ENCODE assay signal across 12 cellular contexts in the genomic region with DNA sequence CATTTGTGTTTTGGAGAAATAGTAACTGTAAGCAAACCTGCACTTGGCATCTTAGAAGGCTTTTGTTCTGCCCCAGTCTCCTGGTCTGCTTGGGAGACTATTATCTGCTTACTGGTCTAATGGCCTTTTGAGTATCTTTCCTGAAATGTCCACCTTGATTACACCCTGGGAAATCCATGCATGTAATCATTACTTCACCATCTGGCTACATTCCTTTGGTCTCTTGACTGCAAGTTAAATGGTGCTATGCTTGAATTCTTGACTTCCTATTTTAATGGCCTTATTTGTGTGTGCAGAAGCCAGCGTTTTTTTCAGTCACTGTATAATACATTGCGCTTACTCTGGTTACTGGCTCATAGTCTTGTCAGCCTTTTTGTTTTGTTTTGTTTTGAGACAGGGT. TPM values are rescaled to one million over a fixed set of nuclear protein-coding genes. Genes with fewer than 3 reads are reported as not detected.
A peak's percentile ranks its signal among the peaks of the same experiment; 100 is the strongest.
DNase-seq lines count a peak whose midpoint lies in the region; ATAC-seq, FAIRE-seq and TF ChIP-seq lines count a peak whose summit lies in the region.
"Had no signal": no experiment of that assay in that cellular context is flagged by ENCODE, and none has a peak within 500 bp of the region (broad histone marks: within the 10 kb centered on the region; RNA-seq: fewer than 3 reads in every experiment).

No MANE protein-coding gene starts in this region.

- FAIRE-seq in astrocyte (lab: Jason Lieb, UNC): no peak

- H3K4me3 ChIP-seq in A673 (ENCODE audit: low read depth, low read length, poor library complexity, severe bottlenecking) (no peak overlapping the region), astrocyte (ENCODE audit: insufficient read depth, low read depth, low read length) (no peak overlapping the region), mesodermal cell (ENCODE audit: extremely low read depth, insufficient read depth, low read length, poor library complexity, severe bottlenecking) (no peak overlapping the region)
- H3K4me3 ChIP-seq: coronary artery, heart left ventricle had no signal

- H3K27me3 ChIP-seq in A673 (replicated peaks; ENCODE audit: insufficient read depth, low read depth, low read length, poor library complexity) (no peaks in the 10 kb centered on the region), astrocyte (ENCODE audit: insufficient read depth, low read length) (no peaks in the 10 kb centered on the region)
- H3K27me3 ChIP-seq: heart left ventricle had no signal

- H3K36me3 Mint-ChIP-seq in HFFc6 (ENCODE audit: low read depth) (peaks cover 65% of the 10 kb centered on the region), astrocyte (ENCODE audit: low read depth, unreplicated experiment) (peaks cover 23% of the 10 kb centered on the region)

- peak overlapping the region; percentile 51 for H3K4me2 ChIP-seq in astrocyte (ENCODE audit: low read length)

- H3K9me3 ChIP-seq in A673 (ENCODE audit: low read depth, low read length, poor library complexity, severe bottlenecking) (no peaks in the 10 kb centered on the region), astrocyte (ENCODE audit: insufficient read depth, low read depth, low read length) (no peaks in the 10 kb centered on the region), mesodermal cell (ENCODE audit: control insufficient read depth, low read length) (no peaks in the 10 kb centered on the region)
- H3K9me3 ChIP-seq: heart left ventricle had no signal

- POLR2A ChIA-PET in A673 (lab: Charles Lee; ENCODE audit: low non-redundant PET): no interaction called here

- CTCF ChIA-PET in A673 (lab: Charles Lee): no interaction called here

- H3K27me3 Mint-ChIP-seq in HFFc6 (ENCODE audit: insufficient read depth) (no peaks in the 10 kb centered on the region; the same call in 1 of the 2 replicates), astrocyte (ENCODE audit: low read depth, unreplicated experiment) (no peaks in the 10 kb centered on the region)

- ATAC-seq in GM18868 (IDR thresholded peaks at IDR 0.05; ENCODE audit: unreplicated experiment): no peak
- ATAC-seq: CD8-positive, alpha-beta T cell had no signal

- no peak for DNase-seq in A673 (ENCODE audit: low spot score)
- DNase-seq in HFFc6: no peak
- peak; percentile 83 for DNase-seq in astrocyte (ENCODE audit: low read depth)
- no peak for DNase-seq in activated CD4-positive, CD25-positive, alpha-beta regulatory T cell (lab: John Stamatoyannopoulos, UW)
- DNase-seq in effector CD8-positive, alpha-beta T cell (lab: John Stamatoyannopoulos, UW): no peak
- no peak for DNase-seq in germinal center (ENCODE audit: low spot score)
- DNase-seq: CD8-positive, alpha-beta T cell; heart left ventricle; stimulated activated naive CD4-positive, alpha-beta T cell had no signal

- H4K20me1 ChIP-seq in astrocyte (ENCODE audit: insufficient read depth, low read length): peaks cover 69% of the 10 kb centered on the region

- peaks cover 75% of the 10 kb centered on the region for H3K4me1 Mint-ChIP-seq in HFFc6 (ENCODE audit: low read depth)
- H3K4me1 Mint-ChIP-seq in astrocyte (ENCODE audit: low read depth, unreplicated experiment): peaks cover 55% of the 10 kb centered on the region

- H3K4me1 ChIP-seq in A673 (ENCODE audit: insufficient read depth, low read length, poor library complexity, severe bottlenecking) (peaks cover 7% of the 10 kb centered on the region), astrocyte (ENCODE audit: insufficient read depth, low read length) (peaks cover 30% of the 10 kb centered on the region), mesodermal cell (ENCODE audit: control insufficient read depth, insufficient read depth, low read length, poor library complexity, severe bottlenecking) (peaks cover 28% of the 10 kb centered on the region)

- intact Hi-C loops in A673 (cut with micrococcal nuclease; ENCODE audit: unreplicated experiment): no loop called here

- H3K9ac ChIP-seq in astrocyte (ENCODE audit: low read length): peak overlapping the region; percentile 46

- H3K27ac ChIP-seq in A673 (ENCODE audit: low read depth, low read length, poor library complexity, severe bottlenecking) (peak overlapping the region; percentile 22), astrocyte (ENCODE audit: low read depth, low read length) (peak overlapping the region; percentile 76), mesodermal cell (ENCODE audit: low read depth, low read length, severe bottlenecking) (peak overlapping the region; percentile 85)
- H3K27ac ChIP-seq: coronary artery had no signal

- TF ChIP-seq CTCF in A673 (conservative IDR thresholded peaks at IDR 0.05; ENCODE audit: low read depth, low read length) (no peak), HFFc6 (IDR thresholded peaks at IDR 0.05) (no peak), astrocyte (IDR thresholded peaks at IDR 0.05; ENCODE audit: insufficient read depth, low read depth, low read length) (no peak)

- H3K36me3 ChIP-seq in A673 (ENCODE audit: insufficient read depth, low read length, poor library complexity, severe bottlenecking): peaks cover 93% of the 10 kb centered on the region
- peaks cover 74% of the 10 kb centered on the region for H3K36me3 ChIP-seq in astrocyte (ENCODE audit: insufficient read depth, low read length)
- peaks cover 79% of the 10 kb centered on the region for H3K36me3 ChIP-seq in mesodermal cell (ENCODE audit: control insufficient read depth, insufficient read depth, low read length)

- no peak overlapping the region for H2AFZ ChIP-seq in astrocyte (ENCODE audit: low read depth, low read length)

- no TSS peak for BruUV-seq in A673 (replicated peaks; lab: Mats Ljungman, UMichigan)

- H3K27ac Mint-ChIP-seq in HFFc6 (peak overlapping the region; percentile 74), astrocyte (ENCODE audit: unreplicated experiment) (peak overlapping the region; percentile 38)
- H3K27ac Mint-ChIP-seq: CD8-positive, alpha-beta T cell had no signal

- H3K79me2 ChIP-seq in astrocyte (ENCODE audit: insufficient read depth, low read length): peaks cover 92% of the 10 kb centered on the region

- H3K9me3 Mint-ChIP-seq in HFFc6 (no peaks in the 10 kb centered on the region), astrocyte (ENCODE audit: unreplicated experiment) (no peaks in the 10 kb centered on the region)
- H3K9me3 Mint-ChIP-seq: CD8-positive, alpha-beta T cell had no signal

- 33% methylated on average over 2 of the region's 2 CpGs; no CpG with 5 or more reads in 1 of the 2 experiments for WGBS in mesodermal cell (ENCODE audit: insufficient coverage in 2 of 2), 2 experiments

- H3K4me3 Mint-ChIP-seq in HFFc6 (peak overlapping the region; percentile 5), astrocyte (ENCODE audit: unreplicated experiment) (no peak overlapping the region)
- H3K4me3 Mint-ChIP-seq: CD8-positive, alpha-beta T cell had no signal

RNA-seq across cellular contexts. Expression of a gene that starts 29.9 kb away (rescaled TPM):
- 75.7 and 78.0 TPM in 2 replicates for total RNA-seq in A673 (2021)
- total RNA-seq in HFFc6 (2021; fragmentation: NEBNext Ultra II Directional; extraction: Animal tissue kit (Norgen Biotek cat#: 25700)): 10 to 100 TPM; 47.5 to 65.3 (median 57.2) TPM
- total RNA-seq in astrocyte: 90.0 and 105 TPM in 2 replicates
- 45.4 TPM for polyA plus RNA-seq in mesodermal cell (2013, experiment 1 of 2)
- 37.3 TPM for polyA plus RNA-seq in mesodermal cell (2013, experiment 2 of 2)

Comparison
In these comparisons a context has a peak if more than half of its experiments do, and no peak if none do; other contexts are left out.
1. H3K27ac ChIP-seq: peak in every context shown above with its lines; median percentile 85 in mesodermal cell; 76 in astrocyte; 22 in A673.